ENCODE assay signal across 8 cellular contexts in genomic region chr5:181217805-181218065, GRCh38. TPM values are rescaled to one million over a fixed set of nuclear protein-coding genes. Genes with fewer than 3 reads are reported as not detected.
DNase-seq lines count a peak whose midpoint lies in the region; ATAC-seq, FAIRE-seq and TF ChIP-seq lines count a peak whose summit lies in the region.

No MANE protein-coding gene starts in this region.

- peak; percentile 88 for FAIRE-seq in GM12892 (lab: Jason Lieb, UNC)

- H3K79me2 ChIP-seq in smooth muscle cell (ENCODE audit: low read depth) = no peaks in the 10 kb centered on the region

- ATAC-seq in HG03108 (IDR thresholded peaks at IDR 0.05; ENCODE audit: unreplicated experiment) (peak; percentile 26), left ventricle myocardium superior (peak; percentile 1)

- H2AFZ ChIP-seq in smooth muscle cell (ENCODE audit: low read depth) = peak overlapping the region; percentile 38

- no peak for TF ChIP-seq POLR2A in GM12892 (IDR thresholded peaks at IDR 0.05; ENCODE audit: low read depth, low read length)

- no peaks in the 10 kb centered on the region for H3K36me3 ChIP-seq in smooth muscle cell (ENCODE audit: low read depth)

- H3F3A ChIP-seq in smooth muscle cell (ENCODE audit: low read depth) = peaks cover 26% of the 10 kb centered on the region

- H3K27ac ChIP-seq in smooth muscle cell (ENCODE audit: low read depth) = no peak overlapping the region

- intact Hi-C loops in left ventricle myocardium superior (cut with micrococcal nuclease) = no loop called here

- H3K27me3 ChIP-seq in smooth muscle cell (ENCODE audit: low read depth) = no peaks in the 10 kb centered on the region

- TF ChIP-seq CTCF in smooth muscle cell (IDR thresholded peaks at IDR 0.05; ENCODE audit: borderline replicate concordance, insufficient read depth, poor library complexity, severe bottlenecking) = no peak

- no peak for DNase-seq in GM12892 (ENCODE audit: insufficient read length)
- peak; percentile 63 to 64 for DNase-seq in activated T-cell treated with anti-CD3 and anti-CD28 coated beads, Interleukin-2, amount 50 U/mL, for 48 hours
- peak; percentile 35 for DNase-seq in left ventricle myocardium superior
- no peak for DNase-seq in smooth muscle cell (lab: John Stamatoyannopoulos, UW; ENCODE audit: unreplicated experiment)
- no peak for DNase-seq in NCI-H774 (lab: John Stamatoyannopoulos, UW)
- DNase-seq in NOMO-1 treated with dmso at 0.1 percent for 144 hours (lab: John Stamatoyannopoulos, UW; ENCODE audit: unreplicated experiment) = no peak
- DNase-seq in SW480 (ENCODE audit: low spot score) = no peak

- 4% methylated on average over 13 of the region's 13 CpGs for WGBS in smooth muscle cell (ENCODE audit: low lambda C conversion rate)

- H4K20me1 ChIP-seq in smooth muscle cell (ENCODE audit: low read depth) = no peaks in the 10 kb centered on the region

- no peaks in the 10 kb centered on the region for H3K9me3 ChIP-seq in smooth muscle cell (replicated peaks; ENCODE audit: low read depth)

- H3K4me1 ChIP-seq in smooth muscle cell (ENCODE audit: low read depth) = no peaks in the 10 kb centered on the region

- H3K9ac ChIP-seq in smooth muscle cell (ENCODE audit: low read depth) = no peak overlapping the region

- peak overlapping the region; percentile 78 for H3K4me2 ChIP-seq in smooth muscle cell

- peak overlapping the region; percentile 47 for H3K4me3 ChIP-seq in smooth muscle cell

RNA-seq across cellular contexts. Expression of gene TRIM41, which starts 5.3 kb away (rescaled TPM):
- 12.2 TPM for polyA plus RNA-seq in GM12892 (2012; ENCODE audit: missing spikeins)
- total RNA-seq in left ventricle myocardium superior (23.7 TPM), smooth muscle cell (6.3 and 7.5 TPM in 2 replicates)
- polyA plus RNA-seq in smooth muscle cell = 2.4 and 2.6 TPM in 2 replicates

RNA-seq across cellular contexts. Expression of gene TRIM7, which starts 12.7 kb away (rescaled TPM):
- polyA plus RNA-seq in GM12892 (2012; ENCODE audit: missing spikeins) = 0.70 TPM
- 20.0 TPM for total RNA-seq in left ventricle myocardium superior
- total RNA-seq in smooth muscle cell = 3.4 TPM in 1 of 2 replicates, not detected in the other
- 0.45 TPM in 1 of 2 replicates, not detected in the other for polyA plus RNA-seq in smooth muscle cell

RNA-seq across cellular contexts. Expression of gene RACK1, which starts 26.0 kb away (rescaled TPM):
- polyA plus RNA-seq in GM12892 (2012; ENCODE audit: missing spikeins) = 3,646 TPM
- total RNA-seq in left ventricle myocardium superior (641 TPM), smooth muscle cell (2,098 and 2,144 TPM in 2 replicates)
- 617 and 686 TPM in 2 replicates for polyA plus RNA-seq in smooth muscle cell

RNA-seq across cellular contexts. Expression of gene TRIM52, which starts 43.2 kb away (rescaled TPM):
- 13.4 TPM for polyA plus RNA-seq in GM12892 (2012; ENCODE audit: missing spikeins)
- total RNA-seq in left ventricle myocardium superior (10.0 TPM), smooth muscle cell (5.0 and 6.9 TPM in 2 replicates)
- polyA plus RNA-seq in smooth muscle cell = 3.2 and 4.8 TPM in 2 replicates

Comparison
In these comparisons a context has a peak if more than half of its experiments do, and no peak if none do; other contexts are left out.
1. DNase-seq: peak in activated T-cell treated with anti-CD3 and anti-CD28 coated beads, Interleukin-2, amount 50 U/mL, for 48 hours (2 of 2) and left ventricle myocardium superior (single experiment); none in GM12892 (single experiment), smooth muscle cell (single experiment), NCI-H774 (single experiment), NOMO-1 treated with dmso at 0.1 percent for 144 hours (single experiment) and SW480 (single experiment).